Comparison of ENCODE assay signal across 1 cellular context in the genomic region with DNA sequence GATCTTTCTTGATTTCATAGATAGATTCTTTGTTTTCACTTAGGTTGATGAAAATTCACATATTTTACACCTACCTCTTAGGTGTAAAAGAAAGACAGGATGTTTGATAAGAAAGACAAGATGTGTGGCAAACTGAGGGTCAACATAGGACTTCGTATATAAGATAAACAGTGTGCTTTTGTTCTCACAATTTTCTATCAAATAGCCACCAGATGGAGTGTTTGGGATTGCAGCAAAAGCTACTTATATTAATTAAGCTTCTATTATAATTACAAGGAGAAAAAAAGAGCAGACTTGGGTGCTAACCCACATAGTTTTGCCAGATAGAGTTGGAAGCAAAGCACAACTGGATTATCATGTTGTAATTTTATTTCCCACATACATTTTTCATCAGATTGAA.
TF ChIP-seq lines count a peak whose summit lies in the region.

No MANE protein-coding gene starts in this region.

TF ChIP-seq in HepG2, 621 proteins besides CTCF, POLR2A, EP300 and RAD21 (continued from another document):
- TF ChIP-seq, protein P1, sequence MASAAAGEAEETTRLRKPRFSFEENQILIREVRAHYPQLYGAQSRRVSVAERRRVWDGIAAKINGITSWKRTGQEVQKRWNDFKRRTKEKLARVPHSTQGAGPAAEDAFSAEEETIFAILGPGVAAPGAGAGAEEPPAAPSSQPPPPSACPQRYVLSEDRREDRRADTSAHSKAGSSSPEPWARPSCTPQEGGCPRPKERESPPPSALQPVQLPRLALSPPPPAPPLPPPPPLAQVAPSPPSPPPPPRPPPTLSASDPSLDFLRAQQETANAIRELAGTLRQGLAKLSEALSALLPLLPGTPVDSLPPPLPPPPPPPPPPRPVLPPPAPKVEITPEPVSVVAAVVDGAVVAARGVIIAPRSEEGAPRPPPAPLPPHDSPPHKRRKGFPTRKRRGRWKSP (CRISPR knock-in tag; IDR thresholded peaks at IDR 0.05) = no peak
- no peak for TF ChIP-seq ZNF431 (CRISPR knock-in tag; IDR thresholded peaks at IDR 0.05; ENCODE audit: borderline replicate concordance, low read depth)
- no peak for TF ChIP-seq ZNF253 (CRISPR knock-in tag; IDR thresholded peaks at IDR 0.05; ENCODE audit: borderline replicate concordance)
- TF ChIP-seq, protein P2, sequence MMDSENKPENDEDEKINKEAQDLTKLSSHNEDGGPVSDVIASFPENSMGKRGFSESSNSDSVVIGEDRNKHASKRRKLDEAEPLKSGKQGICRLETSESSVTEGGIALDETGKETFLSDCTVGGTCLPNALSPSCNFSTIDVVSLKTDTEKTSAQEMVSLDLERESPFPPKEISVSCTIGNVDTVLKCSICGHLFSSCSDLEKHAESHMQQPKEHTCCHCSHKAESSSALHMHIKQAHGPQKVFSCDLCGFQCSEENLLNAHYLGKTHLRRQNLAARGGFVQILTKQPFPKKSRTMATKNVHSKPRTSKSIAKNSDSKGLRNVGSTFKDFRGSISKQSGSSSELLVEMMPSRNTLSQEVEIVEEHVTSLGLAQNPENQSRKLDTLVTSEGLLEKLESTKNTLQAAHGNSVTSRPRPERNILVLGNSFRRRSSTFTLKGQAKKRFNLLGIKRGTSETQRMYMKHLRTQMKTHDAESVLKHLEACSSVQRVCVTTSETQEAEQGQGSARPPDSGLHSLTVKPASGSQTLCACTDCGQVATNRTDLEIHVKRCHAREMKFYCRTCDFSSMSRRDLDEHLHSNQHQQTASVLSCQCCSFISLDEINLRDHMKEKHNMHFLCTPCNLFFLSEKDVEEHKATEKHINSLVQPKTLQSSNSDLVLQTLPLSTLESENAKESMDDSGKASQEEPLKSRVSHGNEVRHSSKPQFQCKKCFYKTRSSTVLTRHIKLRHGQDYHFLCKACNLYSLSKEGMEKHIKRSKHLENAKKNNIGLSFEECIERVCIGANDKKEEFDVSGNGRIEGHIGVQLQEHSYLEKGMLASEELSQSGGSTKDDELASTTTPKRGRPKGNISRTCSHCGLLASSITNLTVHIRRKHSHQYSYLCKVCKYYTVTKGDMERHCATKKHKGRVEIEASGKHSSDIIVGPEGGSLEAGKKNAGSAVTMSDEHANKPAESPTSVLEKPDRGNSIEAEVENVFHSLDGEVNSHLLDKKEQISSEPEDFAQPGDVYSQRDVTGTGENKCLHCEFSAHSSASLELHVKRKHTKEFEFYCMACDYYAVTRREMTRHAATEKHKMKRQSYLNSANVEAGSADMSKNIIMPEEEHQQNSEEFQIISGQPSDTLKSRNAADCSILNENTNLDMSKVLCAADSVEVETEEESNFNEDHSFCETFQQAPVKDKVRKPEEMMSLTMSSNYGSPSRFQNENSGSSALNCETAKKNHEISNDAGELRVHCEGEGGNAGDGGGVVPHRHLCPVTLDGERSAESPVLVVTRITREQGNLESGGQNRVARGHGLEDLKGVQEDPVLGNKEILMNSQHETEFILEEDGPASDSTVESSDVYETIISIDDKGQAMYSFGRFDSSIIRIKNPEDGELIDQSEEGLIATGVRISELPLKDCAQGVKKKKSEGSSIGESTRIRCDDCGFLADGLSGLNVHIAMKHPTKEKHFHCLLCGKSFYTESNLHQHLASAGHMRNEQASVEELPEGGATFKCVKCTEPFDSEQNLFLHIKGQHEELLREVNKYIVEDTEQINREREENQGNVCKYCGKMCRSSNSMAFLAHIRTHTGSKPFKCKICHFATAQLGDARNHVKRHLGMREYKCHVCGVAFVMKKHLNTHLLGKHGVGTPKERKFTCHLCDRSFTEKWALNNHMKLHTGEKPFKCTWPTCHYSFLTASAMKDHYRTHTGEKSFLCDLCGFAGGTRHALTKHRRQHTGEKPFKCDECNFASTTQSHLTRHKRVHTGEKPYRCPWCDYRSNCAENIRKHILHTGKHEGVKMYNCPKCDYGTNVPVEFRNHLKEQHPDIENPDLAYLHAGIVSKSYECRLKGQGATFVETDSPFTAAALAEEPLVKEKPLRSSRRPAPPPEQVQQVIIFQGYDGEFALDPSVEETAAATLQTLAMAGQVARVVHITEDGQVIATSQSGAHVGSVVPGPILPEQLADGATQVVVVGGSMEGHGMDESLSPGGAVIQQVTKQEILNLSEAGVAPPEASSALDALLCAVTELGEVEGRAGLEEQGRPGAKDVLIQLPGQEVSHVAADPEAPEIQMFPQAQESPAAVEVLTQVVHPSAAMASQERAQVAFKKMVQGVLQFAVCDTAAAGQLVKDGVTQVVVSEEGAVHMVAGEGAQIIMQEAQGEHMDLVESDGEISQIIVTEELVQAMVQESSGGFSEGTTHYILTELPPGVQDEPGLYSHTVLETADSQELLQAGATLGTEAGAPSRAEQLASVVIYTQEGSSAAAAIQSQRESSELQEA (CRISPR knock-in tag; IDR thresholded peaks at IDR 0.05; ENCODE audit: not compliant biosample characterization) = no peak
- no peak for TF ChIP-seq ZBTB7A (CRISPR knock-in tag; IDR thresholded peaks at IDR 0.05)
- TF ChIP-seq, protein P3, sequence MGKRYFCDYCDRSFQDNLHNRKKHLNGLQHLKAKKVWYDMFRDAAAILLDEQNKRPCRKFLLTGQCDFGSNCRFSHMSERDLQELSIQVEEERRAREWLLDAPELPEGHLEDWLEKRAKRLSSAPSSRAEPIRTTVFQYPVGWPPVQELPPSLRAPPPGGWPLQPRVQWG (CRISPR knock-in tag; IDR thresholded peaks at IDR 0.05; ENCODE audit: borderline replicate concordance, low read depth) = no peak
- TF ChIP-seq SMARCE1 (IDR thresholded peaks at IDR 0.05; ENCODE audit: borderline replicate concordance) = no peak
- TF ChIP-seq KDM3A (CRISPR knock-in tag; IDR thresholded peaks at IDR 0.05; ENCODE audit: low read depth) = no peak
- TF ChIP-seq PCBP1 (IDR thresholded peaks at IDR 0.05; ENCODE audit: borderline replicate concordance, low read depth, low read length) = no peak
- TF ChIP-seq, protein P4, sequence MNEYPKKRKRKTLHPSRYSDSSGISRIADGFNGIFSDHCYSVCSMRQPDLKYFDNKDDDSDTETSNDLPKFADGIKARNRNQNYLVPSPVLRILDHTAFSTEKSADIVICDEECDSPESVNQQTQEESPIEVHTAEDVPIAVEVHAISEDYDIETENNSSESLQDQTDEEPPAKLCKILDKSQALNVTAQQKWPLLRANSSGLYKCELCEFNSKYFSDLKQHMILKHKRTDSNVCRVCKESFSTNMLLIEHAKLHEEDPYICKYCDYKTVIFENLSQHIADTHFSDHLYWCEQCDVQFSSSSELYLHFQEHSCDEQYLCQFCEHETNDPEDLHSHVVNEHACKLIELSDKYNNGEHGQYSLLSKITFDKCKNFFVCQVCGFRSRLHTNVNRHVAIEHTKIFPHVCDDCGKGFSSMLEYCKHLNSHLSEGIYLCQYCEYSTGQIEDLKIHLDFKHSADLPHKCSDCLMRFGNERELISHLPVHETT (CRISPR knock-in tag; conservative IDR thresholded peaks at IDR 0.05) = no peak
TF ChIP-seq in HepG2: peak in this region for 0.
